8 cellular contexts compared by ENCODE assay signal in the genomic region with DNA sequence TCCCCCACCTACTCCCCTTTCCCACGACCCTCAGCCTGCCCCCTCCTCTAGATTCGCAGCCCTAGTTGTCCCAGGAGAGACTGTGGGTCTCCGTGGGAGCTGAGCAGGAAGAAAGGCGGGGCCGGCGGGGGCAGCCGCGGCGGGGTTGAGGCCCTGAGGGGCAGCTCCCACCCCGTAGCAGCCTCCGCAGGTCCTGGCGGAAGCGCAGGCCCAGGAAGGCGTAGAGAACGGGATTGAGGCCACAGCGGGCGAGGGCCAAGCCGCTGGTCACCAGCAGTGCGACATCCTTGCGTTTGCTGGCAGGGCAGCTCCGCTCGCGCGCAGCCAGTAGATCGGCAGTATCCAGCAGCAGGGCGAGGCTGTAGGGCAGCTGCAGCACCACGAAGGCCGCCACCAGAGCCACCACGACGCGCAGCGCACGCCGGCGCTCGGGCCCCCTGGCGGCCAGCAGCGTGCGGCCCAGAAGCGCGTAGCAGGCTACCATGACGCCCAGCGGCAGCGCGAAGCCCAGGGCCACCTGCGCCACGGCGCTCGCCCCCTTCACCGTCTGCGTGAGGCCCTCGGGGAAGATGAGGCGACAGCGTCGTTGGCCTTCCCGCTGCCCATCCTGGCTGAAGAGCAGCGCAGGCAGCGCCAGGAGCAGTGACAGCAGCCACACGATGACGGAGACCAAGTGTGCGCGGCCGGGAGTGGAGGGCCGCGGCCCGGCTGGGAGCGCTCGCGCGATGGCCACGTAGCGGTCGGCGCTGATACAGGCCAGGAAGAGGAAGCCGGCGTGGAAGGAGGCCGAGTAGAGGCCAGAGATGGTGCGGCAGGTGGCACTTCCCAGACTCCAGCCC.
A peak's percentile ranks its signal among the peaks of the same experiment; 100 is the strongest.
DNase-seq lines count a peak whose midpoint lies in the region; ATAC-seq and TF ChIP-seq lines count a peak whose summit lies in the region.

No MANE protein-coding gene starts in this region.

- ATAC-seq in HG03469 (IDR thresholded peaks at IDR 0.05; ENCODE audit: unreplicated experiment) = no peak

- no peak for DNase-seq in AG04449 (ENCODE audit: low read depth, low spot score)
- DNase-seq in GM19238 (ENCODE audit: insufficient read length, low spot score) = peak; percentile 78
- DNase-seq in NCI-H2107 (lab: John Stamatoyannopoulos, UW) = peak; percentile 41
- peak; percentile 62 for DNase-seq in activated CD4-positive, alpha-beta T cell treated with anti-CD3 and anti-CD28 coated beads for 1 hour
- DNase-seq in dedifferentiated amniotic fluid mesenchymal stem cell (ENCODE audit: extremely low spot score) = peak; percentile 55
- peak; percentile 93 for DNase-seq in left kidney (ENCODE audit: low read depth, low spot score)
- DNase-seq in stimulated activated CD4-positive, alpha-beta T cell treated with anti-CD3 and anti-CD28 coated beads, Interleukin-2, amount 100 ng/mL, for 4 hours (ENCODE audit: low read depth) = peak; percentile 41

- TF ChIP-seq CTCF in AG04449 (IDR thresholded peaks at IDR 0.05; ENCODE audit: insufficient read depth, low read length, missing control alignments) = peak; percentile 87

- POLR2A ChIA-PET in AG04449 (lab: Yijun Ruan, JAX) = interaction anchor here (0.5 to 1.2 kb wide), 3 partner anchors 20 to 102 kb away, joined by 3 to 5 read pairs (median 3); partner anchors contain the start of genes PSMC3IP and TUBG2

- CTCF ChIA-PET in AG04449 (lab: Yijun Ruan, JAX) = interaction anchor here (0.8 to 6.4 kb wide), 31 partner anchors 9 to 143 kb away, joined by 3 to 120 read pairs (median 5); partner anchors contain the start of genes PSMC3IP, RAMP2, RETREG3 and TUBG1

- H3K4me3 ChIP-seq in AG04449 (ENCODE audit: low read depth, low read length) = peak overlapping the region; percentile 46
